Comparison of ENCODE assay signal across 14 cellular contexts in genomic region chr20:3405139-3405538, GRCh38. TPM values are rescaled to one million over a fixed set of nuclear protein-coding genes. Genes with fewer than 3 reads are reported as not detected.
DNase-seq lines count a peak whose midpoint lies in the region; ATAC-seq and TF ChIP-seq lines count a peak whose summit lies in the region.
"Had no signal": no experiment of that assay in that cellular context is flagged by ENCODE, and none has a peak within 500 bp of the region (broad histone marks: within the 10 kb centered on the region; RNA-seq: fewer than 3 reads in every experiment).

No MANE protein-coding gene starts in this region.

- H3K9me3 Mint-ChIP-seq in endothelial cell (ENCODE audit: unreplicated experiment) = no peaks in the 10 kb centered on the region
- no peaks in the 10 kb centered on the region for H3K9me3 Mint-ChIP-seq in natural killer cell treated with Interleukin-12 subunit alpha and Interleukin-12 subunit beta and Interleukin-15 and Interleukin-18, amount 100 ng/mL, for 72 hours
- H3K9me3 Mint-ChIP-seq: activated naive CD4-positive, alpha-beta T cell treated with anti-CD3 and anti-CD28 coated beads, Interleukin-2, amount 50 U/mL, for 24 hours; stimulated activated naive CD8-positive, alpha-beta T cell treated with anti-CD3 and anti-CD28 coated beads, Interleukin-15, amount 100 ng/mL, for 72 hours had no signal

- H3K27me3 Mint-ChIP-seq in endothelial cell (ENCODE audit: unreplicated experiment) = peaks cover 6% of the 10 kb centered on the region
- H3K27me3 Mint-ChIP-seq in natural killer cell treated with Interleukin-12 subunit alpha and Interleukin-12 subunit beta and Interleukin-15 and Interleukin-18, amount 100 ng/mL, for 72 hours = no peaks in the 10 kb centered on the region
- H3K27me3 Mint-ChIP-seq: activated naive CD4-positive, alpha-beta T cell treated with anti-CD3 and anti-CD28 coated beads, Interleukin-2, amount 50 U/mL, for 24 hours had no signal

- H3K36me3 ChIP-seq in BLaER1 = 0 out of 2 replicates have a peak, but pooled peaks cover 4% of the 10 kb centered on the region
- H3K36me3 ChIP-seq: BE2C had no signal

- TF ChIP-seq CTCF in endothelial cell (IDR thresholded peaks at IDR 0.05; ENCODE audit: unreplicated experiment) = no peak

- H3K4me1 Mint-ChIP-seq in endothelial cell (ENCODE audit: unreplicated experiment) = peaks cover 24% of the 10 kb centered on the region
- peaks cover 21 to 42% of the 10 kb centered on the region in 2 donors for H3K4me1 Mint-ChIP-seq in natural killer cell treated with Interleukin-12 subunit alpha and Interleukin-12 subunit beta and Interleukin-15 and Interleukin-18, amount 100 ng/mL, for 72 hours (ENCODE audit: low read depth in 2 of 2)

- H4K20me1 ChIP-seq in BLaER1 = peaks cover 65% of the 10 kb centered on the region

- H3K36me3 Mint-ChIP-seq in endothelial cell (ENCODE audit: low read depth, unreplicated experiment) = no peaks in the 10 kb centered on the region
- H3K36me3 Mint-ChIP-seq in natural killer cell treated with Interleukin-12 subunit alpha and Interleukin-12 subunit beta and Interleukin-15 and Interleukin-18, amount 100 ng/mL, for 72 hours = no peaks in the 10 kb centered on the region
- H3K36me3 Mint-ChIP-seq: activated naive CD4-positive, alpha-beta T cell treated with anti-CD3 and anti-CD28 coated beads, Interleukin-2, amount 50 U/mL, for 24 hours had no signal

- H3K4me3 Mint-ChIP-seq in endothelial cell (ENCODE audit: unreplicated experiment) = peak overlapping the region; percentile 93
- peak overlapping the region; percentile 95 for H3K4me3 Mint-ChIP-seq in natural killer cell treated with Interleukin-12 subunit alpha and Interleukin-12 subunit beta and Interleukin-15 and Interleukin-18, amount 100 ng/mL, for 72 hours
- H3K4me3 Mint-ChIP-seq: activated naive CD4-positive, alpha-beta T cell treated with anti-CD3 and anti-CD28 coated beads, Interleukin-2, amount 50 U/mL, for 24 hours; stimulated activated naive CD8-positive, alpha-beta T cell treated with anti-CD3 and anti-CD28 coated beads, Interleukin-15, amount 100 ng/mL, for 72 hours had no signal

- H3K27ac Mint-ChIP-seq in endothelial cell (ENCODE audit: unreplicated experiment) = no peak overlapping the region
- no peak overlapping the region for H3K27ac Mint-ChIP-seq in natural killer cell treated with Interleukin-12 subunit alpha and Interleukin-12 subunit beta and Interleukin-15 and Interleukin-18, amount 100 ng/mL, for 72 hours
- H3K27ac Mint-ChIP-seq: activated naive CD4-positive, alpha-beta T cell treated with anti-CD3 and anti-CD28 coated beads, Interleukin-2, amount 50 U/mL, for 24 hours; stimulated activated naive CD8-positive, alpha-beta T cell treated with anti-CD3 and anti-CD28 coated beads, Interleukin-15, amount 100 ng/mL, for 72 hours had no signal

- TF ChIP-seq EP300 in Ishikawa (IDR thresholded peaks at IDR 0.05; ENCODE audit: borderline replicate concordance) = no peak

- H3K9me3 ChIP-seq in BLaER1 = no peaks in the 10 kb centered on the region
- H3K9me3 ChIP-seq: BE2C had no signal

- no peak overlapping the region for H3K27ac ChIP-seq in BLaER1
- H3K27ac ChIP-seq: KMS-11 had no signal

- no peaks in the 10 kb centered on the region for H3K27me3 ChIP-seq in BLaER1
- H3K27me3 ChIP-seq: BE2C had no signal

- TF ChIP-seq RAD21 in Ishikawa (IDR thresholded peaks at IDR 0.05; ENCODE audit: low read depth) = no peak

- ATAC-seq in natural killer cell treated with Interleukin-12 subunit alpha and Interleukin-12 subunit beta and Interleukin-15 and Interleukin-18, amount 100 ng/mL, for 72 hours = no peak
- ATAC-seq in HG03571 (IDR thresholded peaks at IDR 0.05; ENCODE audit: unreplicated experiment) = no peak
- ATAC-seq: stimulated activated naive CD8-positive, alpha-beta T cell treated with anti-CD3 and anti-CD28 coated beads, Interleukin-15, amount 100 ng/mL, for 72 hours had no signal

- H3K4me1 ChIP-seq in BLaER1 = peaks cover 22% of the 10 kb centered on the region

- DNase-seq in endothelial cell (ENCODE audit: low spot score) (no peak), EL (no peak), NCI-H526 treated with DMSO at 0.1 percent for 48 hours (lab: John Stamatoyannopoulos, UW) (no peak), RKO (ENCODE audit: low spot score) (no peak)
- DNase-seq in natural killer cell treated with Interleukin-12 subunit alpha and Interleukin-12 subunit beta and Interleukin-15 and Interleukin-18, amount 100 ng/mL, for 72 hours (ENCODE audit: low spot score) = no peak
- DNase-seq: BE2C; NCI-H1694 treated with DMSO at 0.1 percent for 48 hours; NCI-H69; stimulated activated naive CD8-positive, alpha-beta T cell treated with anti-CD3 and anti-CD28 coated beads, Interleukin-15, amount 100 ng/mL, for 72 hours had no signal

- no peak overlapping the region for H3K4me3 ChIP-seq in BLaER1

- H3K9ac ChIP-seq in BLaER1 = no peak overlapping the region
- H3K9ac ChIP-seq: KMS-11 had no signal

- peak overlapping the region; percentile 95 for H3K4me2 ChIP-seq in BLaER1
- H3K4me2 ChIP-seq: KMS-11 had no signal

TF ChIP-seq in Ishikawa, 13 proteins besides CTCF, POLR2A, EP300 and RAD21:
- TF ChIP-seq ZBTB7A (IDR thresholded peaks at IDR 0.05; ENCODE audit: low read depth) = no peak
- TF ChIP-seq TEAD4 (IDR thresholded peaks at IDR 0.05) = peak; percentile 62; the same call in 1 of the 2 replicates
TF ChIP-seq in Ishikawa: peak in this region for 1.

RNA-seq across cellular contexts. Expression of gene DNAAF9, which starts 2.3 kb away (rescaled TPM):
- 18.8 TPM for total RNA-seq in endothelial cell (ENCODE audit: unreplicated experiment)
- 1 to 10 TPM; 2.4 to 3.9 TPM for total RNA-seq in natural killer cell treated with Interleukin-12 subunit alpha and Interleukin-12 subunit beta and Interleukin-15 and Interleukin-18, amount 100 ng/mL, for 72 hours
